ENCODE assay signal across 19 cellular contexts in genomic region chrX:53795583-53795982, GRCh38.
DNase-seq lines count a peak whose midpoint lies in the region; TF ChIP-seq lines count a peak whose summit lies in the region.
"Had no signal": no experiment of that assay in that cellular context is flagged by ENCODE, and none has a peak within 500 bp of the region (broad histone marks: within the 10 kb centered on the region; RNA-seq: fewer than 3 reads in every experiment).

No MANE protein-coding gene starts in this region.

- H3K36me3 ChIP-seq in neural progenitor cell: no peaks in the 10 kb centered on the region
- H3K36me3 ChIP-seq in right atrium auricular region: no peaks in the 10 kb centered on the region
- H3K36me3 ChIP-seq: cardiac muscle cell, ovary, transverse colon had no signal

- H3F3A ChIP-seq in neural progenitor cell (ENCODE audit: low read depth): no peaks in the 10 kb centered on the region

- H3K4me3 Mint-ChIP-seq in neural progenitor cell: no peak overlapping the region
- H3K4me3 Mint-ChIP-seq: activated B cell treated with CpG ODN at 0.5 μM for 24 hours; activated naive CD8-positive, alpha-beta T cell; activated T-cell treated with anti-CD3 and anti-CD28 coated beads, Interleukin-2, amount 50 U/mL, for 72 hours; stimulated activated effector memory CD8-positive, alpha-beta T cell treated with anti-CD3 and anti-CD28 coated beads, Interleukin-12 subunit alpha, Interleukin-12 subunit beta, amount 100 ng/mL, for 72 hours had no signal

- no peaks in the 10 kb centered on the region for H3K27me3 Mint-ChIP-seq in neural progenitor cell (ENCODE audit: insufficient read depth, low read depth)
- H3K27me3 Mint-ChIP-seq: activated naive CD8-positive, alpha-beta T cell had no signal

- H3K4me3 ChIP-seq in neural progenitor cell: no peak overlapping the region
- no peak overlapping the region for H3K4me3 ChIP-seq in right atrium auricular region
- H3K4me3 ChIP-seq: cardiac muscle cell, ovary, transverse colon had no signal

- H3K27me3 ChIP-seq in neural progenitor cell (no peaks in the 10 kb centered on the region), right atrium auricular region (no peaks in the 10 kb centered on the region)
- H3K27me3 ChIP-seq: cardiac muscle cell, ovary, transverse colon had no signal

- peaks cover 12% of the 10 kb centered on the region for H3K4me1 Mint-ChIP-seq in neural progenitor cell
- H3K4me1 Mint-ChIP-seq: activated B cell treated with CpG ODN at 0.5 μM for 24 hours had no signal

- H2AFZ ChIP-seq in neural progenitor cell (replicated peaks): no peak overlapping the region

- H3K36me3 Mint-ChIP-seq in neural progenitor cell: no peaks in the 10 kb centered on the region
- H3K36me3 Mint-ChIP-seq: activated naive CD8-positive, alpha-beta T cell; stimulated activated effector memory CD8-positive, alpha-beta T cell treated with anti-CD3 and anti-CD28 coated beads, Interleukin-12 subunit alpha, Interleukin-12 subunit beta, amount 100 ng/mL, for 72 hours had no signal

- no peak overlapping the region for H3K27ac Mint-ChIP-seq in neural progenitor cell
- H3K27ac Mint-ChIP-seq: activated B cell treated with CpG ODN at 0.5 μM for 24 hours; activated naive CD8-positive, alpha-beta T cell; activated T-cell treated with anti-CD3 and anti-CD28 coated beads, Interleukin-2, amount 50 U/mL, for 72 hours; stimulated activated effector memory CD8-positive, alpha-beta T cell treated with anti-CD3 and anti-CD28 coated beads, Interleukin-12 subunit alpha, Interleukin-12 subunit beta, amount 100 ng/mL, for 72 hours had no signal

- no peak overlapping the region for H3K4me2 ChIP-seq in neural progenitor cell

- H3K4me1 ChIP-seq in neural progenitor cell (no peaks in the 10 kb centered on the region), right atrium auricular region (no peaks in the 10 kb centered on the region)
- H3K4me1 ChIP-seq: transverse colon had no signal

- H3K9me3 ChIP-seq in neural progenitor cell (ENCODE audit: low read depth) (peaks cover 11% of the 10 kb centered on the region), right atrium auricular region (peaks cover 0 to 18% of the 10 kb centered on the region in 2 donors)
- H3K9me3 ChIP-seq: ovary, transverse colon had no signal

- no peaks in the 10 kb centered on the region for H3K79me2 ChIP-seq in neural progenitor cell (ENCODE audit: low read depth)

- H4K20me1 ChIP-seq in neural progenitor cell (ENCODE audit: low read depth): no peaks in the 10 kb centered on the region

- H3K9ac ChIP-seq in neural progenitor cell: no peak overlapping the region

- no peak overlapping the region for H3K27ac ChIP-seq in neural progenitor cell
- no peak overlapping the region for H3K27ac ChIP-seq in right atrium auricular region
- H3K27ac ChIP-seq: 22Rv1, cardiac muscle cell, ovary, transverse colon had no signal

- DNase-seq in DMS 273 (lab: John Stamatoyannopoulos, UW; ENCODE audit: unreplicated experiment) (peak; percentile 19), DMS 273 treated with DMSO at 0.1 percent for 48 hours (lab: John Stamatoyannopoulos, UW) (no peak), SK-N-DZ (ENCODE audit: low spot score) (peak; percentile 19), fibroblast of peridontal ligament (ENCODE audit: extremely low read depth) (peak; percentile 7), neural progenitor cell (ENCODE audit: low spot score) (peak; percentile 18), HuH-7 (ENCODE audit: low spot score) (no peak), NCI-H524 treated with DMSO at 0.1 percent for 48 hours (lab: John Stamatoyannopoulos, UW) (no peak), right atrium auricular region (ENCODE audit: low spot score) (no peak)
- DNase-seq: activated B cell treated with CpG ODN at 0.5 μM for 24 hours; activated T-cell treated with anti-CD3 and anti-CD28 coated beads, Interleukin-2, amount 50 U/mL, for 72 hours; NCI-H2171 treated with DMSO at 0.1 percent for 48 hours; NK-92 treated with Interleukin-12 subunit alpha and Interleukin-12 subunit beta, amount 100 ng/mL, for 24 hours; ovary; T-helper 1 cell; transverse colon had no signal

- TF ChIP-seq CTCF in neural progenitor cell (IDR thresholded peaks at IDR 0.05) (no peak), right atrium auricular region (IDR thresholded peaks at IDR 0.05) (no peak)

- peaks cover 4% of the 10 kb centered on the region for H3K9me3 Mint-ChIP-seq in neural progenitor cell
- H3K9me3 Mint-ChIP-seq: activated T-cell treated with anti-CD3 and anti-CD28 coated beads, Interleukin-2, amount 50 U/mL, for 72 hours had no signal

Comparison
In these comparisons a context has a peak if more than half of its experiments do, and no peak if none do; other contexts are left out.
1. DNase-seq: peak in DMS 273 (single experiment), SK-N-DZ (single experiment), fibroblast of peridontal ligament (single experiment) and neural progenitor cell (single experiment); none in DMS 273 treated with DMSO at 0.1 percent for 48 hours (single experiment), HuH-7 (single experiment), NCI-H524 treated with DMSO at 0.1 percent for 48 hours (single experiment) and right atrium auricular region (single experiment).